Comparison of ENCODE assay signal across 37 cellular contexts in the genomic region with DNA sequence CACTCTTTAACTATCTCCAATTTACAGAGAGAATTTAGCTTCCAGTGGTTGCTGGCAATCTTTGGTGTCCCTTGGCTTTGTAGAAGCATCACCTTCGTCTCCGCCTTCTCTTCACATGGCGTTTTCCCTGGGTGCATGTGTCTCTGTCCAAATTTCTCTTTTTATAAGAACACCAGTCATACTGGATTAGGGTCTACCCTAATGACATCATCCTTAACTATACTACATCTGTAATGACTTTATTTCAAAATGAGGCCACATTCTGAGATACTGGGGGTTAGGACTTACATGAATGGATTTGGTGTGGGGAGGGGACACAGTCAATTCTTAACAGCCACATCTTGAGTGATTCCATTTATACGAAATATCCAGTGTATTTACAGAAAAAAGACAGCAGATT. TPM values are rescaled to one million over a fixed set of nuclear protein-coding genes. Genes with fewer than 3 reads are reported as not detected.
"Had no signal": no experiment of that assay in that cellular context is flagged by ENCODE, and none has a peak within 500 bp of the region (broad histone marks: within the 10 kb centered on the region; RNA-seq: fewer than 3 reads in every experiment).

No MANE protein-coding gene starts in this region.

- H3K4me1 ChIP-seq: adrenal gland, body of pancreas, breast epithelium, colonic mucosa had no signal

- H3K27me3 ChIP-seq: adrenal gland, body of pancreas, colonic mucosa had no signal

- FAIRE-seq: astrocyte, TTC549 had no signal

- H3K27ac ChIP-seq: adrenal gland, body of pancreas, brain microvascular endothelial cell, breast epithelium, colonic mucosa had no signal

- H3K9me3 ChIP-seq: adrenal gland, body of pancreas, breast epithelium, colonic mucosa had no signal

- DNase-seq: activated B cell treated with CpG ODN at 0.5 μM for 24 hours; activated CD4-positive, alpha-beta memory T cell treated with anti-CD3 and anti-CD28 coated beads for 36 hours; activated CD4-positive, alpha-beta T cell treated with anti-CD3 and anti-CD28 coated beads for 4 hours; activated CD4-positive, alpha-beta T cell treated with anti-CD3 and anti-CD28 coated beads, Interleukin-2, amount 10 ng/mL, durations not matched to agents 24 days and 14 days; activated CD4-positive, alpha-beta T cell treated with anti-CD3 and anti-CD28 coated beads, Interleukin-2, amount 50 U/mL, for 1 hour; activated CD4-positive, alpha-beta T cell treated with anti-CD3 and anti-CD28 coated beads, Interleukin-2, amount 50 U/mL, for 4 hours; activated CD4-positive, CD25-positive, alpha-beta regulatory T cell treated with anti-CD3 and anti-CD28 coated beads, Interleukin-2, amount 50 U/mL, for 72 hours; activated CD8-positive, alpha-beta memory T cell treated with anti-CD3 and anti-CD28 coated beads, Interleukin-2, amount 50 U/mL, for 4 hours; activated CD8-positive, alpha-beta T cell treated with anti-CD3 and anti-CD28 coated beads for 36 hours; activated effector memory CD4-positive, alpha-beta T cell treated with anti-CD3 and anti-CD28 coated beads, Interleukin-2, amount 50 U/mL, for 16 hours; activated gamma-delta T cell treated with Interleukin-2 at 50 U/mL for 16 hours; activated naive CD4-positive, alpha-beta T cell; activated naive CD4-positive, alpha-beta T cell treated with anti-CD3 and anti-CD28 coated beads for 36 hours; activated naive CD4-positive, alpha-beta T cell treated with anti-CD3 and anti-CD28 coated beads, Interleukin-2, amount 50 U/mL, for 16 hours; activated naive CD8-positive, alpha-beta T cell treated with anti-CD3 and anti-CD28 coated beads for 36 hours; activated T-cell treated with anti-CD3 and anti-CD28 coated beads for 4 hours; activated T-cell treated with anti-CD3 and anti-CD28 coated beads, Interleukin-2, amount 50 U/mL, for 1 hour; activated T-cell treated with anti-CD3 and anti-CD28 coated beads, Interleukin-2, amount 50 U/mL, for 4 hours; activated T-cell treated with anti-CD3 and anti-CD28 coated beads, Interleukin-2, amount 50 U/mL, for 72 hours; adrenal gland; amniotic stem cell; aorta; body of pancreas; brain microvascular endothelial cell; central memory CD4-positive, alpha-beta T cell; colonic mucosa; T-helper 2 cell; T-helper 9 cell had no signal

- ATAC-seq: activated CD8-positive, alpha-beta T cell treated with anti-CD3 and anti-CD28 coated beads for 36 hours; activated naive CD4-positive, alpha-beta T cell treated with anti-CD3 and anti-CD28 coated beads, Interleukin-2, amount 50 U/mL, for 72 hours; activated T-cell treated with anti-CD3 and anti-CD28 coated beads, Interleukin-2, amount 50 U/mL, for 4 hours; activated T-cell treated with anti-CD3 and anti-CD28 coated beads, Interleukin-2, amount 50 U/mL, for 72 hours; activated T-helper 17 cell treated with anti-CD3 and anti-CD28 coated beads, Interleukin-2, amount 50 U/mL, for 72 hours; body of pancreas had no signal

- H3K36me3 ChIP-seq: adrenal gland, brain microvascular endothelial cell, breast epithelium, colonic mucosa had no signal

- H3K4me3 ChIP-seq: adrenal gland, body of pancreas, breast epithelium, colonic mucosa had no signal

RNA-seq across cellular contexts. Expression of a gene that starts 22.2 kb away (rescaled TPM):
- total RNA-seq: activated B cell treated with CpG ODN at 0.5 μM for 24 hours; activated CD4-positive, alpha-beta memory T cell treated with anti-CD3 and anti-CD28 coated beads for 36 hours; activated CD4-positive, alpha-beta T cell treated with anti-CD3 and anti-CD28 coated beads, Interleukin-2, amount 10 ng/mL, durations not matched to agents 24 days and 14 days; activated CD8-positive, alpha-beta memory T cell treated with anti-CD3 and anti-CD28 coated beads for 36 hours; activated CD8-positive, alpha-beta T cell treated with anti-CD3 and anti-CD28 coated beads for 36 hours; activated naive CD4-positive, alpha-beta T cell treated with anti-CD3 and anti-CD28 coated beads for 36 hours; activated naive CD4-positive, alpha-beta T cell treated with anti-CD3 and anti-CD28 coated beads, Interleukin-2, amount 50 U/mL, for 72 hours; activated naive CD8-positive, alpha-beta T cell treated with anti-CD3 and anti-CD28 coated beads for 36 hours; activated T-cell treated with anti-CD3 and anti-CD28 coated beads, Interleukin-2, amount 50 U/mL, for 72 hours; activated T-helper 1 cell treated with anti-CD3 and anti-CD28 coated beads, Interleukin-12 subunit alpha, Interleukin-12 subunit beta, Interleukin-2, Interleukin-4 antibody, amounts not matched to agents 30 ng/mL and 10 ng/mL and 1 ng/mL, durations not matched to agents 14 hours and 24 hours and 36 hours; activated T-helper 17 cell treated with anti-CD3 and anti-CD28 coated beads, Interleukin-2, amount 50 U/mL, for 72 hours; aorta had no signal
- polyA plus RNA-seq: aorta had no signal

RNA-seq across cellular contexts. Expression of a gene that starts 57.7 kb away (rescaled TPM):
- total RNA-seq: activated B cell treated with CpG ODN at 0.5 μM for 24 hours; activated CD4-positive, alpha-beta memory T cell treated with anti-CD3 and anti-CD28 coated beads for 36 hours; activated CD4-positive, alpha-beta T cell treated with anti-CD3 and anti-CD28 coated beads, Interleukin-2, amount 10 ng/mL, durations not matched to agents 24 days and 14 days; activated CD8-positive, alpha-beta memory T cell treated with anti-CD3 and anti-CD28 coated beads for 36 hours; activated CD8-positive, alpha-beta T cell treated with anti-CD3 and anti-CD28 coated beads for 36 hours; activated naive CD4-positive, alpha-beta T cell treated with anti-CD3 and anti-CD28 coated beads for 36 hours; activated naive CD4-positive, alpha-beta T cell treated with anti-CD3 and anti-CD28 coated beads, Interleukin-2, amount 50 U/mL, for 72 hours; activated naive CD8-positive, alpha-beta T cell treated with anti-CD3 and anti-CD28 coated beads for 36 hours; activated T-cell treated with anti-CD3 and anti-CD28 coated beads, Interleukin-2, amount 50 U/mL, for 4 hours; activated T-cell treated with anti-CD3 and anti-CD28 coated beads, Interleukin-2, amount 50 U/mL, for 72 hours; activated T-helper 1 cell treated with anti-CD3 and anti-CD28 coated beads, Interleukin-12 subunit alpha, Interleukin-12 subunit beta, Interleukin-2, Interleukin-4 antibody, amounts not matched to agents 30 ng/mL and 10 ng/mL and 1 ng/mL, durations not matched to agents 14 hours and 24 hours and 36 hours; activated T-helper 17 cell treated with anti-CD3 and anti-CD28 coated beads, Interleukin-2, amount 50 U/mL, for 72 hours; aorta; astrocyte; body of pancreas; breast epithelium; cardiac septum; chondrocyte; colonic mucosa had no signal
